8 cellular contexts compared by ENCODE assay signal in the genomic region with DNA sequence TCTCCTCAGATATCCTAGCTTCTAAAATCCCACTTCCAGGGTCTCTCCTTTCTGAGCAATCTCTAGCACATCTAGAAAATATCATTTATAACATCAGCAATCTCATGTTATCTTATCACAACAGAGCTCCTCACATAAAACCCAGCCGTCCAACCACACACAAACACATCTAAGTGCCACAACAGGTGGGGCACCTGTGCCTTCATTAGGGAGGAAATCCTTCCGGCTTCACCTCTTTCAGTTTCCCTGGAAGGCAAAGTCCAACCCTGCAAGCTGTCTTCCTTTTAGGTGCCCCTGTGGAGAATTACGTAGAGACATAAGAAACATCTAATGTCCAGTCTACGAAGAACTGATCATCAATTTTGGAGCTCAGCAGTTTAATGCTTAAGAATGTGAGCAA. TPM values are rescaled to one million over a fixed set of nuclear protein-coding genes. Genes with fewer than 3 reads are reported as not detected.
DNase-seq lines count a peak whose midpoint lies in the region; ATAC-seq and TF ChIP-seq lines count a peak whose summit lies in the region.

No MANE protein-coding gene starts in this region.

- POLR2A ChIA-PET in activated CD8-positive, alpha-beta T cell treated with anti-CD3 and anti-CD28 coated beads, Interleukin-2, amount 10 ng/mL, durations not matched to agents 7 days and 5 days (lab: Charles Lee), result interaction anchor here (2.1 to 2.7 kb wide), 3 partner anchors 11 to 31 kb away, joined by 9 to 20 read pairs (median 10); no protein-coding TSS in a partner anchor

- peak overlapping the region; percentile 98 for H3K4me3 ChIP-seq in iPS-15b (ENCODE audit: low read depth, low read length)
- H3K4me3 ChIP-seq in tibial nerve, result peak overlapping the region in 2 of 4 donors; percentile 68 to 98
- peak overlapping the region in 4 of 8 donors; percentile 82 to 96 (median 88) for H3K4me3 ChIP-seq in spleen

- H3K4me1 Mint-ChIP-seq in activated CD8-positive, alpha-beta memory T cell treated with anti-CD3 and anti-CD28 coated beads, Interleukin-2, amount 10 ng/mL, durations not matched to agents 7 days and 5 days, result peaks cover 51% of the 10 kb centered on the region
- peaks cover 64% of the 10 kb centered on the region for H3K4me1 Mint-ChIP-seq in activated CD8-positive, alpha-beta T cell treated with anti-CD3 and anti-CD28 coated beads, Interleukin-2, amount 10 ng/mL, durations not matched to agents 7 days and 5 days (ENCODE audit: low read depth)
- peaks cover 54% of the 10 kb centered on the region for H3K4me1 Mint-ChIP-seq in stimulated activated memory B cell treated with anti-CD40 and anti-IgM and Interleukin-4, amounts not matched to agents 10 μg/mL and 1 μg/mL and 100 μg/mL, for 72 hours
- peaks cover 37 to 55% of the 10 kb centered on the region in 2 donors for H3K4me1 Mint-ChIP-seq in stimulated activated naive B cell treated with anti-CD40 and anti-IgM and Interleukin-4, amounts not matched to agents 10 μg/mL and 1 μg/mL and 100 μg/mL, for 72 hours

- no peak overlapping the region for H3K27ac ChIP-seq in tibial nerve
- peak overlapping the region in 2 of 8 donors; percentile 92 to 95 for H3K27ac ChIP-seq in spleen

- intact Hi-C loops in spleen (cut with DNase I; ENCODE audit: low total_unique reads), result no loop called here

- no peaks in the 10 kb centered on the region for H3K36me3 ChIP-seq in iPS-15b (ENCODE audit: control insufficient read depth, insufficient read depth, low read length)
- peaks cover 0 to 3% (median 0%) of the 10 kb centered on the region in 3 donors for H3K36me3 ChIP-seq in tibial nerve
- peaks cover 0 to 5% (median 0%) of the 10 kb centered on the region in 6 donors for H3K36me3 ChIP-seq in spleen

- TF ChIP-seq CTCF in tibial nerve (IDR thresholded peaks at IDR 0.05) (no peak), spleen (IDR thresholded peaks at IDR 0.05 in 8 of 11, conservative IDR thresholded peaks at IDR 0.05 in 3 of 11) (no peak)

- no peaks in the 10 kb centered on the region for H3K27me3 ChIP-seq in iPS-15b (ENCODE audit: control insufficient read depth, insufficient read depth, low read length)
- no peaks in the 10 kb centered on the region for H3K27me3 ChIP-seq in tibial nerve
- H3K27me3 ChIP-seq in spleen (replicated peaks in 1 of 7), result no peaks in the 10 kb centered on the region

- TF ChIP-seq POLR2A in tibial nerve (IDR thresholded peaks at IDR 0.05) (no peak), spleen (IDR thresholded peaks at IDR 0.05) (no peak)

- no peak overlapping the region for H3K27ac Mint-ChIP-seq in activated CD8-positive, alpha-beta memory T cell treated with anti-CD3 and anti-CD28 coated beads, Interleukin-2, amount 10 ng/mL, durations not matched to agents 7 days and 5 days
- H3K27ac Mint-ChIP-seq in activated CD8-positive, alpha-beta T cell treated with anti-CD3 and anti-CD28 coated beads, Interleukin-2, amount 10 ng/mL, durations not matched to agents 7 days and 5 days, result peak overlapping the region; percentile 42
- H3K27ac Mint-ChIP-seq in stimulated activated memory B cell treated with anti-CD40 and anti-IgM and Interleukin-4, amounts not matched to agents 10 μg/mL and 1 μg/mL and 100 μg/mL, for 72 hours, result peak overlapping the region; percentile 93
- no peak overlapping the region for H3K27ac Mint-ChIP-seq in stimulated activated naive B cell treated with anti-CD40 and anti-IgM and Interleukin-4, amounts not matched to agents 10 μg/mL and 1 μg/mL and 100 μg/mL, for 72 hours

- no peak for DNase-seq in activated CD8-positive, alpha-beta memory T cell treated with anti-CD3 and anti-CD28 coated beads, Interleukin-2, amount 10 ng/mL, durations not matched to agents 7 days and 5 days
- DNase-seq in activated CD8-positive, alpha-beta memory T cell treated with anti-CD3 and anti-CD28 coated beads, Interleukin-2, amount 50 U/mL, for 4 hours, result no peak
- no peak for DNase-seq in activated CD8-positive, alpha-beta T cell treated with anti-CD3 and anti-CD28 coated beads, Interleukin-2, amount 10 ng/mL, durations not matched to agents 7 days and 5 days
- no peak for DNase-seq in stimulated activated naive B cell treated with anti-CD40 and anti-IgM and Interleukin-4, amounts not matched to agents 10 μg/mL and 1 μg/mL and 100 μg/mL, for 72 hours
- DNase-seq in tibial nerve (ENCODE audit: low spot score in 2 of 2), result no peak
- no peak for DNase-seq in spleen

- ATAC-seq in activated CD8-positive, alpha-beta memory T cell treated with anti-CD3 and anti-CD28 coated beads, Interleukin-2, amount 10 ng/mL, durations not matched to agents 7 days and 5 days, result no peak
- ATAC-seq in activated CD8-positive, alpha-beta T cell treated with anti-CD3 and anti-CD28 coated beads, Interleukin-2, amount 10 ng/mL, durations not matched to agents 7 days and 5 days, result no peak
- ATAC-seq in stimulated activated memory B cell treated with anti-CD40 and anti-IgM and Interleukin-4, amounts not matched to agents 10 μg/mL and 1 μg/mL and 100 μg/mL, for 72 hours, result no peak
- no peak for ATAC-seq in stimulated activated naive B cell treated with anti-CD40 and anti-IgM and Interleukin-4, amounts not matched to agents 10 μg/mL and 1 μg/mL and 100 μg/mL, for 72 hours (replicated peaks)

- no peak overlapping the region for H3K9ac ChIP-seq in iPS-15b (ENCODE audit: low read depth, low read length)

- H3K27me3 Mint-ChIP-seq in activated CD8-positive, alpha-beta memory T cell treated with anti-CD3 and anti-CD28 coated beads, Interleukin-2, amount 10 ng/mL, durations not matched to agents 7 days and 5 days, result no peaks in the 10 kb centered on the region
- no peaks in the 10 kb centered on the region for H3K27me3 Mint-ChIP-seq in activated CD8-positive, alpha-beta T cell treated with anti-CD3 and anti-CD28 coated beads, Interleukin-2, amount 10 ng/mL, durations not matched to agents 7 days and 5 days (ENCODE audit: low read depth)
- H3K27me3 Mint-ChIP-seq in stimulated activated memory B cell treated with anti-CD40 and anti-IgM and Interleukin-4, amounts not matched to agents 10 μg/mL and 1 μg/mL and 100 μg/mL, for 72 hours, result no peaks in the 10 kb centered on the region
- no peaks in the 10 kb centered on the region for H3K27me3 Mint-ChIP-seq in stimulated activated naive B cell treated with anti-CD40 and anti-IgM and Interleukin-4, amounts not matched to agents 10 μg/mL and 1 μg/mL and 100 μg/mL, for 72 hours

- H3K4me1 ChIP-seq in iPS-15b (ENCODE audit: control insufficient read depth, insufficient read depth, low read length), result peaks cover 9% of the 10 kb centered on the region
- H3K4me1 ChIP-seq in tibial nerve, result peaks cover 0 to 59% (median 21%) of the 10 kb centered on the region in 4 donors
- H3K4me1 ChIP-seq in spleen, result peaks cover 28 to 90% (median 60%) of the 10 kb centered on the region in 6 donors

- CTCF ChIA-PET in activated CD8-positive, alpha-beta memory T cell treated with anti-CD3 and anti-CD28 coated beads, Interleukin-2, amount 10 ng/mL, durations not matched to agents 7 days and 5 days (lab: Charles Lee), result interaction anchor here (1.5 to 3.2 kb wide), 2 partner anchors 13 to 18 kb away, joined by 6 to 17 read pairs; no protein-coding TSS in a partner anchor
- CTCF ChIA-PET in activated CD8-positive, alpha-beta T cell treated with anti-CD3 and anti-CD28 coated beads, Interleukin-2, amount 10 ng/mL, durations not matched to agents 7 days and 5 days (lab: Charles Lee), result interaction anchor here (0.8 to 5.6 kb wide), 6 partner anchors 13 to 883 kb away, joined by 3 to 38 read pairs (median 4); no protein-coding TSS in a partner anchor

- H3K9me3 ChIP-seq in iPS-15b (ENCODE audit: control insufficient read depth, insufficient read depth, low read length), result no peaks in the 10 kb centered on the region
- H3K9me3 ChIP-seq in tibial nerve, result no peaks in the 10 kb centered on the region
- no peaks in the 10 kb centered on the region for H3K9me3 ChIP-seq in spleen

- peaks cover 11% of the 10 kb centered on the region for H3K36me3 Mint-ChIP-seq in activated CD8-positive, alpha-beta memory T cell treated with anti-CD3 and anti-CD28 coated beads, Interleukin-2, amount 10 ng/mL, durations not matched to agents 7 days and 5 days
- H3K36me3 Mint-ChIP-seq in activated CD8-positive, alpha-beta T cell treated with anti-CD3 and anti-CD28 coated beads, Interleukin-2, amount 10 ng/mL, durations not matched to agents 7 days and 5 days (ENCODE audit: low read depth), result peaks cover 42% of the 10 kb centered on the region
- H3K36me3 Mint-ChIP-seq in stimulated activated memory B cell treated with anti-CD40 and anti-IgM and Interleukin-4, amounts not matched to agents 10 μg/mL and 1 μg/mL and 100 μg/mL, for 72 hours, result peaks cover 5% of the 10 kb centered on the region
- peaks cover 10 to 16% of the 10 kb centered on the region in 2 donors for H3K36me3 Mint-ChIP-seq in stimulated activated naive B cell treated with anti-CD40 and anti-IgM and Interleukin-4, amounts not matched to agents 10 μg/mL and 1 μg/mL and 100 μg/mL, for 72 hours

- H3K4me3 Mint-ChIP-seq in activated CD8-positive, alpha-beta memory T cell treated with anti-CD3 and anti-CD28 coated beads, Interleukin-2, amount 10 ng/mL, durations not matched to agents 7 days and 5 days, result peak overlapping the region; percentile 92
- peak overlapping the region; percentile 97 for H3K4me3 Mint-ChIP-seq in activated CD8-positive, alpha-beta T cell treated with anti-CD3 and anti-CD28 coated beads, Interleukin-2, amount 10 ng/mL, durations not matched to agents 7 days and 5 days
- peak overlapping the region; percentile 98 for H3K4me3 Mint-ChIP-seq in stimulated activated memory B cell treated with anti-CD40 and anti-IgM and Interleukin-4, amounts not matched to agents 10 μg/mL and 1 μg/mL and 100 μg/mL, for 72 hours
- peak overlapping the region in 1 of 2 donors; percentile 92 for H3K4me3 Mint-ChIP-seq in stimulated activated naive B cell treated with anti-CD40 and anti-IgM and Interleukin-4, amounts not matched to agents 10 μg/mL and 1 μg/mL and 100 μg/mL, for 72 hours

- TF ChIP-seq EP300 in tibial nerve (IDR thresholded peaks at IDR 0.05), result no peak

- H3K9me3 Mint-ChIP-seq in activated CD8-positive, alpha-beta memory T cell treated with anti-CD3 and anti-CD28 coated beads, Interleukin-2, amount 10 ng/mL, durations not matched to agents 7 days and 5 days (ENCODE audit: low read depth), result no peaks in the 10 kb centered on the region
- no peaks in the 10 kb centered on the region for H3K9me3 Mint-ChIP-seq in activated CD8-positive, alpha-beta T cell treated with anti-CD3 and anti-CD28 coated beads, Interleukin-2, amount 10 ng/mL, durations not matched to agents 7 days and 5 days (ENCODE audit: insufficient read depth)
- H3K9me3 Mint-ChIP-seq in stimulated activated memory B cell treated with anti-CD40 and anti-IgM and Interleukin-4, amounts not matched to agents 10 μg/mL and 1 μg/mL and 100 μg/mL, for 72 hours, result no peaks in the 10 kb centered on the region
- H3K9me3 Mint-ChIP-seq in stimulated activated naive B cell treated with anti-CD40 and anti-IgM and Interleukin-4, amounts not matched to agents 10 μg/mL and 1 μg/mL and 100 μg/mL, for 72 hours, result no peaks in the 10 kb centered on the region

- WGBS in tibial nerve, 2 donors, result 77 to 88% methylated on average over 4 of the region's 4 CpGs
- WGBS in spleen, 5 donors, result 69 to 85% (median 79%) methylated on average over 4 of the region's 4 CpGs

RNA-seq across cellular contexts. Expression of gene ZDHHC3, which starts 1.6 kb away (rescaled TPM):
- 10 to 100 TPM; 54.0 to 54.9 TPM for total RNA-seq in activated CD8-positive, alpha-beta memory T cell treated with anti-CD3 and anti-CD28 coated beads, Interleukin-2, amount 10 ng/mL, durations not matched to agents 7 days and 5 days
- 10 to 100 TPM; 62.3 to 71.3 TPM for total RNA-seq in activated CD8-positive, alpha-beta T cell treated with anti-CD3 and anti-CD28 coated beads, Interleukin-2, amount 10 ng/mL, durations not matched to agents 7 days and 5 days
- 100 to 1,000 TPM in 3 of 4 donors, 10 to 100 TPM in 1; 98.4 to 139 (median 117) TPM for total RNA-seq in tibial nerve
- total RNA-seq in spleen, result 10 to 100 TPM; 57.3 to 79.2 (median 70.1) TPM
- polyA plus RNA-seq in spleen, result 10 to 100 TPM; 15.2 to 25.3 (median 17.4) TPM

RNA-seq across cellular contexts. Expression of gene EXOSC7, which starts 1.6 kb away (rescaled TPM):
- 10 to 100 TPM; 51.3 to 66.1 TPM for total RNA-seq in activated CD8-positive, alpha-beta memory T cell treated with anti-CD3 and anti-CD28 coated beads, Interleukin-2, amount 10 ng/mL, durations not matched to agents 7 days and 5 days
- 10 to 100 TPM; 49.5 to 50.1 TPM for total RNA-seq in activated CD8-positive, alpha-beta T cell treated with anti-CD3 and anti-CD28 coated beads, Interleukin-2, amount 10 ng/mL, durations not matched to agents 7 days and 5 days
- total RNA-seq in tibial nerve (10 to 100 TPM; 48.3 to 67.7 (median 64.2) TPM), spleen (10 to 100 TPM; 28.4 to 42.8 (median 33.6) TPM)
- polyA plus RNA-seq in spleen, result 10 to 100 TPM; 32.1 to 43.7 (median 43.1) TPM

RNA-seq across cellular contexts. Expression of gene CLEC3B, which starts 51.7 kb away (rescaled TPM):
- total RNA-seq in activated CD8-positive, alpha-beta memory T cell treated with anti-CD3 and anti-CD28 coated beads, Interleukin-2, amount 10 ng/mL, durations not matched to agents 7 days and 5 days, result not detected
- total RNA-seq in activated CD8-positive, alpha-beta T cell treated with anti-CD3 and anti-CD28 coated beads, Interleukin-2, amount 10 ng/mL, durations not matched to agents 7 days and 5 days, result under 1 TPM; 0.29 TPM
- total RNA-seq in tibial nerve, result 100 to 1,000 TPM; 137 to 819 (median 340) TPM
- total RNA-seq in spleen, result 100 to 1,000 TPM; 156 to 409 (median 295) TPM
- polyA plus RNA-seq in spleen, result 100 to 1,000 TPM in 1 of 3 donors, 10 to 100 TPM in 2; 68.6 to 225 (median 91.3) TPM

Comparison
In these comparisons a context has a peak if more than half of its experiments do, and no peak if none do; other contexts are left out.
1. H3K27ac Mint-ChIP-seq: peak in activated CD8-positive, alpha-beta T cell treated with anti-CD3 and anti-CD28 coated beads, Interleukin-2, amount 10 ng/mL, durations not matched to agents 7 days and 5 days (single experiment) and stimulated activated memory B cell treated with anti-CD40 and anti-IgM and Interleukin-4, amounts not matched to agents 10 μg/mL and 1 μg/mL and 100 μg/mL, for 72 hours (single experiment); none in activated CD8-positive, alpha-beta memory T cell treated with anti-CD3 and anti-CD28 coated beads, Interleukin-2, amount 10 ng/mL, durations not matched to agents 7 days and 5 days (single experiment) and stimulated activated naive B cell treated with anti-CD40 and anti-IgM and Interleukin-4, amounts not matched to agents 10 μg/mL and 1 μg/mL and 100 μg/mL, for 72 hours (single experiment).
2. RNA of gene CLEC3B, which starts 51.7 kb away (total RNA-seq): 137 to 819 TPM in tibial nerve and 156 to 409 TPM in spleen; 0.29 TPM in activated CD8-positive, alpha-beta T cell treated with anti-CD3 and anti-CD28 coated beads, Interleukin-2, amount 10 ng/mL, durations not matched to agents 7 days and 5 days and not detected in activated CD8-positive, alpha-beta memory T cell treated with anti-CD3 and anti-CD28 coated beads, Interleukin-2, amount 10 ng/mL, durations not matched to agents 7 days and 5 days; every median in the first group is over 100 times any median in the second.